17 cellular contexts compared by ENCODE assay signal in the genomic region with DNA sequence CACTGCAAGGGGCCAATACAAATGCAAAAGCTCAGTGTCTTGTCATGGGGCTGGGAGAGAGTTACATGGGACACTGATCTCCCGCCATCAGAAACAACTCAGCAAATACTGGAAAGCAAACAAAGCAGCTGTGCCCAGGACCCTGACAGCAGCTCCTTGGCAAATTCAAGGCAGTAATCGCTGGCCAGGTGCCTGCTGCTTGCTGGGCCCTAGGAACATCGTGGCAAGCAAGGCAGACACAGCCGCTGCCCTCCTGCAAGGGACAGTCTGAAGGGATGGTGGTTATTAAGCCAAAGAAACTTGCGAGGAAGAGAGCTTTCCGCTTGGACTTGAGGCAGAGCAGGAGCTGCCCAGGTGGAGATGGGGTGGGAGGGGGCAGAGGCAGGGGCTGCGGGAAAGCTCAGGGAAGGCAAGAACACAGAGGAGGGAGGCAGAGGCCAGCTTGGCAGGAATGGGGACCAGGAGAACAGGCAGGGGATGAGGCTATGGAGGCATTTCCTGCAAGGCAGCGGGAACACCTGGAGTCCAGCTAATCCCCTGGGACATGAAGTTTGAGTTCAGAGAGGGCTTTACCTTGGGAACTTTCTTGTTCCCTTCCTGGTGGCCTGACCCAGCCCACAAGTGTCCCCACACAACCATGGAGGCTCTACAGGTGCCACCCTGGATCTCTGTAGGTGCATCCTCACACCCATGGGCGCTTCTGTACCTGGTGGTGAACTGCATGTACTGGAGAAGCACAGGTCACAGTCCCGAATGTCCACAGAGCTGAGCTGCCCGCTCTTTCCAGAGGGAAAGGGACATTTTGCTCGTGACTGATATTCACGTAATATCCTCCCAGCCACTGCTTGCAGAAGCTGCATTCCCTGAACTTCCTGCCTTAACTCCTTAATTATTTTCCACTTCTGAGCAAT.
DNase-seq lines count a peak whose midpoint lies in the region; ATAC-seq, FAIRE-seq and TF ChIP-seq lines count a peak whose summit lies in the region.
"Had no signal": no experiment of that assay in that cellular context is flagged by ENCODE, and none has a peak within 500 bp of the region (broad histone marks: within the 10 kb centered on the region; RNA-seq: fewer than 3 reads in every experiment).

No MANE protein-coding gene starts in this region.

- H3K27ac ChIP-seq in HepG2 (ENCODE audit: extremely low read length, insufficient read depth, low read length) (no peak overlapping the region), right lobe of liver (no peak overlapping the region), VCaP (peak overlapping the region; percentile 76), neuronal stem cell (replicated peaks; ENCODE audit: low read length) (no peak overlapping the region)
- H3K27ac ChIP-seq in naive thymus-derived CD4-positive, alpha-beta T cell (ENCODE audit: low read depth, low read length): no peak overlapping the region
- H3K27ac ChIP-seq: 22Rv1, BLaER1 had no signal

- no peak overlapping the region for H2BK5ac ChIP-seq in neuronal stem cell (ENCODE audit: low read length)

- ATAC-seq in HepG2 (peak; percentile 63), right lobe of liver (no peak), GM19452 (IDR thresholded peaks at IDR 0.05; ENCODE audit: unreplicated experiment) (no peak)
- ATAC-seq in naive thymus-derived CD4-positive, alpha-beta T cell: no peak
- ATAC-seq: GM12878 had no signal

- no peak overlapping the region for H3K14ac ChIP-seq in neuronal stem cell (ENCODE audit: low read length)

- H2BK12ac ChIP-seq in neuronal stem cell (ENCODE audit: low read length): no peak overlapping the region

- H3K23ac ChIP-seq in neuronal stem cell (ENCODE audit: low read depth, low read length, poor library complexity): peak overlapping the region; percentile 26

- no peak for DNase-seq in HepG2 (ENCODE audit: low spot score)
- no peak for DNase-seq in right lobe of liver
- no peak for DNase-seq in neuronal stem cell (ENCODE audit: low spot score)
- no peak for DNase-seq in naive thymus-derived CD4-positive, alpha-beta T cell
- no peak for DNase-seq in A172 (ENCODE audit: low spot score)
- DNase-seq: AML-193; CD4-positive, CD25-positive, alpha-beta regulatory T cell; GOT3; HCEC 1CT; Kasumi-1; KBM-7 had no signal

- no peak overlapping the region for H4K8ac ChIP-seq in neuronal stem cell (ENCODE audit: low read depth, low read length)

- intact Hi-C loops in HepG2 (cut with micrococcal nuclease; ENCODE audit: unreplicated experiment): no loop called here
- intact Hi-C loops in right lobe of liver (cut with DNase I): no loop called here
- intact Hi-C loops in naive thymus-derived CD4-positive, alpha-beta T cell (cut with micrococcal nuclease): no loop called here

- H2AFZ ChIP-seq in HepG2 (ENCODE audit: low read length): no peak overlapping the region
- H2AFZ ChIP-seq in neuronal stem cell (ENCODE audit: low read length): no peak overlapping the region

- no peak overlapping the region for H3K4me3 Mint-ChIP-seq in naive thymus-derived CD4-positive, alpha-beta T cell
- H3K4me3 Mint-ChIP-seq: CD4-positive, CD25-positive, alpha-beta regulatory T cell had no signal

- no peak for FAIRE-seq in HepG2 (lab: Jason Lieb, UNC)
- FAIRE-seq: GM12878, HTR-8/SVneo had no signal

- H3K27ac Mint-ChIP-seq in naive thymus-derived CD4-positive, alpha-beta T cell: no peak overlapping the region
- H3K27ac Mint-ChIP-seq: CD4-positive, CD25-positive, alpha-beta regulatory T cell had no signal

- no peak for TF ChIP-seq POLR2A in HepG2 (IDR thresholded peaks at IDR 0.05; ENCODE audit: insufficient read depth in 1 of 2, low read depth in 2 of 2, low read length in 2 of 2)
- no peak for TF ChIP-seq POLR2A in right lobe of liver (IDR thresholded peaks at IDR 0.05)

- peaks cover 8 to 26% (median 15%) of the 10 kb centered on the region in 5 donors for H3K27me3 Mint-ChIP-seq in naive thymus-derived CD4-positive, alpha-beta T cell

- no peak overlapping the region for H2BK120ac ChIP-seq in neuronal stem cell (ENCODE audit: low read depth, low read length)

- H3K18ac ChIP-seq in neuronal stem cell (ENCODE audit: low read length): no peak overlapping the region

- no peak overlapping the region for H3K4me3 ChIP-seq in HepG2 (replicated peaks in 1 of 3; ENCODE audit: insufficient read depth in 1 of 3, low read depth in 2 of 3, low read length in 3 of 3)
- no peak overlapping the region for H3K4me3 ChIP-seq in right lobe of liver
- no peak overlapping the region for H3K4me3 ChIP-seq in neuronal stem cell (ENCODE audit: low read length in 2 of 2)
- H3K4me3 ChIP-seq in naive thymus-derived CD4-positive, alpha-beta T cell (ENCODE audit: low read length): no peak overlapping the region
- H3K4me3 ChIP-seq: BLaER1, GM12878 had no signal

- no peaks in the 10 kb centered on the region for H3K79me2 ChIP-seq in HepG2 (ENCODE audit: insufficient read depth, low read length)

- H4K91ac ChIP-seq in neuronal stem cell (ENCODE audit: low read depth, low read length, poor library complexity): no peak overlapping the region

- WGBS in HepG2 (ENCODE audit: low lambda C conversion rate): 20% methylated on average over 11 of the region's 13 CpGs
- WGBS in right lobe of liver (ENCODE audit: insufficient coverage, low coverage, low lambda C conversion rate, missing lambda C conversion rate): 63% methylated on average over 9 of the region's 13 CpGs
- WGBS in neuronal stem cell (ENCODE audit: extremely low coverage in 2 of 2, insufficient read length in 2 of 2, insufficient replicate concordance in 1 of 2), 2 donors: no CpG with 5 or more reads among the region's 13 CpGs

- H3K4me1 Mint-ChIP-seq in naive thymus-derived CD4-positive, alpha-beta T cell: peaks cover 0 to 3% (median 0%) of the 10 kb centered on the region in 7 donors

- H3K4me2 ChIP-seq in HepG2 (ENCODE audit: low read depth, low read length): no peak overlapping the region
- no peak overlapping the region for H3K4me2 ChIP-seq in neuronal stem cell (ENCODE audit: insufficient read depth, low read length, poor library complexity, severe bottlenecking)
- H3K4me2 ChIP-seq: BLaER1 had no signal

- H3K79me1 ChIP-seq in neuronal stem cell (ENCODE audit: low read depth, low read length): no peaks in the 10 kb centered on the region

- H3K27me3 ChIP-seq in HepG2 (ENCODE audit: control insufficient read depth in 1 of 2, insufficient read depth in 2 of 2, low read length in 2 of 2) (peaks cover 1 to 6% of the 10 kb centered on the region in 2 experiments; a peak in 2 of 5 replicates), right lobe of liver (no peaks in the 10 kb centered on the region), neuronal stem cell (ENCODE audit: control insufficient read depth in 3 of 3, insufficient read depth in 3 of 3, low read depth in 1 of 3, low read length in 3 of 3) (peaks cover 0 to 14% (median 0%) of the 10 kb centered on the region in 3 experiments)
- H3K27me3 ChIP-seq in naive thymus-derived CD4-positive, alpha-beta T cell (ENCODE audit: control insufficient read depth in 2 of 2, insufficient read depth in 2 of 2, low read length in 2 of 2): no peaks in the 10 kb centered on the region
- H3K27me3 ChIP-seq: BLaER1 had no signal

- no peaks in the 10 kb centered on the region for H4K20me1 ChIP-seq in HepG2 (ENCODE audit: insufficient read depth, low read length)

- in situ Hi-C loops in HepG2 (cut with HindIII; ENCODE audit: extremely low pct_ligation_motif_present, low pct_unique_long_range_greater_than_20kb): no loop called here

- POLR2A ChIA-PET in HepG2 (lab: Yijun Ruan, JAX): no interaction called here
- POLR2A ChIA-PET in naive thymus-derived CD4-positive, alpha-beta T cell (lab: Charles Lee): no interaction called here

- TF ChIP-seq CTCF in HepG2 (CRISPR knock-in tag; IDR thresholded peaks at IDR 0.05): no peak
- TF ChIP-seq CTCF in right lobe of liver (IDR thresholded peaks at IDR 0.05): no peak
- TF ChIP-seq CTCF in VCaP (conservative IDR thresholded peaks at IDR 0.05): no peak

- peak overlapping the region; percentile 35 for H2BK15ac ChIP-seq in neuronal stem cell (ENCODE audit: low read length)

- H3K9me3 Mint-ChIP-seq in naive thymus-derived CD4-positive, alpha-beta T cell: peaks cover 0 to 3% (median 0%) of the 10 kb centered on the region in 11 donors

- no peak for TF ChIP-seq EP300 in HepG2 (IDR thresholded peaks at IDR 0.05; ENCODE audit: low read depth in 2 of 2, low read length in 2 of 2)
- TF ChIP-seq EP300 in HepG2 (CRISPR knock-in tag; IDR thresholded peaks at IDR 0.05; ENCODE audit: borderline replicate concordance): no peak

- H3K4me1 ChIP-seq in HepG2 (ENCODE audit: insufficient read depth, low read length) (no peaks in the 10 kb centered on the region), right lobe of liver (peaks cover 0 to 22% (median 0%) of the 10 kb centered on the region in 4 donors), neuronal stem cell (ENCODE audit: control insufficient read depth in 2 of 2, insufficient read depth in 1 of 2, low read depth in 1 of 2, low read length in 2 of 2) (peaks cover 0 to 1% of the 10 kb centered on the region in 2 donors)
- H3K4me1 ChIP-seq in naive thymus-derived CD4-positive, alpha-beta T cell (ENCODE audit: control insufficient read depth in 2 of 2, insufficient read depth in 2 of 2, low read length in 2 of 2): no peaks in the 10 kb centered on the region
- H3K4me1 ChIP-seq: BLaER1 had no signal

- no peak for TF ChIP-seq RAD21 in HepG2 (CRISPR knock-in tag; IDR thresholded peaks at IDR 0.05)

- CTCF ChIA-PET in HepG2 (lab: Yijun Ruan, JAX; ENCODE audit: low intra/inter-chr PET ratio, low total read pairs): no interaction called here
- CTCF ChIA-PET in naive thymus-derived CD4-positive, alpha-beta T cell (lab: Charles Lee): no interaction called here

- H2AK5ac ChIP-seq in neuronal stem cell (ENCODE audit: low read depth, low read length): no peak overlapping the region

- H3K9me3 ChIP-seq in HepG2 (ENCODE audit: low read length) (no peaks in the 10 kb centered on the region), right lobe of liver (no peaks in the 10 kb centered on the region), neuronal stem cell (replicated peaks in 1 of 2; ENCODE audit: control insufficient read depth in 2 of 2, insufficient read depth in 1 of 2, low read depth in 1 of 2, low read length in 2 of 2) (no peaks in the 10 kb centered on the region)
- H3K9me3 ChIP-seq in naive thymus-derived CD4-positive, alpha-beta T cell (ENCODE audit: control insufficient read depth in 2 of 3, low read length in 3 of 3): no peaks in the 10 kb centered on the region
- H3K9me3 ChIP-seq: BLaER1 had no signal

- H3K36me3 ChIP-seq in HepG2 (replicated peaks in 1 of 2; ENCODE audit: control insufficient read depth in 1 of 2, insufficient read depth in 2 of 2, low read length in 2 of 2) (no peaks in the 10 kb centered on the region), right lobe of liver (no peaks in the 10 kb centered on the region), neuronal stem cell (replicated peaks in 1 of 2; ENCODE audit: control insufficient read depth in 2 of 2, insufficient read depth in 2 of 2, low read length in 2 of 2) (no peaks in the 10 kb centered on the region)
- no peaks in the 10 kb centered on the region for H3K36me3 ChIP-seq in naive thymus-derived CD4-positive, alpha-beta T cell (ENCODE audit: control insufficient read depth in 2 of 3, insufficient read depth in 3 of 3, low read length in 3 of 3)
- H3K36me3 ChIP-seq: BLaER1 had no signal

- no peak overlapping the region for H3K9ac ChIP-seq in HepG2 (ENCODE audit: insufficient read depth, low read depth, low read length)
- peak overlapping the region; percentile 2 for H3K9ac ChIP-seq in neuronal stem cell (ENCODE audit: low read depth, low read length, poor library complexity)
- H3K9ac ChIP-seq: BLaER1 had no signal

- no TSS peak for BruUV-seq in HepG2 (replicated peaks; lab: Mats Ljungman, UMichigan)

- no peak overlapping the region for H3K4ac ChIP-seq in neuronal stem cell (ENCODE audit: low read length)

- H3K36me3 Mint-ChIP-seq in naive thymus-derived CD4-positive, alpha-beta T cell: no peaks in the 10 kb centered on the region
